23 cellular contexts compared by ENCODE assay signal in genomic region chr2:197185676-197186075, GRCh38.
DNase-seq lines count a peak whose midpoint lies in the region; ATAC-seq and TF ChIP-seq lines count a peak whose summit lies in the region.
"Had no signal": no experiment of that assay in that cellular context is flagged by ENCODE, and none has a peak within 500 bp of the region (broad histone marks: within the 10 kb centered on the region; RNA-seq: fewer than 3 reads in every experiment).

No MANE protein-coding gene starts in this region.

- peaks cover 41 to 88% (median 77%) of the 10 kb centered on the region in 4 donors for H3K4me1 Mint-ChIP-seq in CD4-positive, CD25-positive, alpha-beta regulatory T cell
- H3K4me1 Mint-ChIP-seq in CD8-positive, alpha-beta T cell (ENCODE audit: low read depth): peaks cover 92% of the 10 kb centered on the region
- H3K4me1 Mint-ChIP-seq in activated naive CD8-positive, alpha-beta T cell (ENCODE audit: low read depth): peaks cover 87% of the 10 kb centered on the region
- peaks cover 63 to 99% (median 93%) of the 10 kb centered on the region in 7 donors for H3K4me1 Mint-ChIP-seq in naive thymus-derived CD4-positive, alpha-beta T cell

- intact Hi-C loops in CD8-positive, alpha-beta T cell (cut with DNase I, micrococcal nuclease): loop anchor here in 1 of 2 experiments (5.0 kb wide), 1 partner anchor 33 kb away; no protein-coding TSS in a partner anchor
- intact Hi-C loops in naive thymus-derived CD4-positive, alpha-beta T cell (cut with micrococcal nuclease): no loop called here

- H3K9me3 Mint-ChIP-seq in CD4-positive, CD25-positive, alpha-beta regulatory T cell: peaks cover 0 to 2% (median 0%) of the 10 kb centered on the region in 7 donors
- H3K9me3 Mint-ChIP-seq in CD8-positive, alpha-beta T cell: no peaks in the 10 kb centered on the region
- no peaks in the 10 kb centered on the region for H3K9me3 Mint-ChIP-seq in activated naive CD8-positive, alpha-beta T cell (ENCODE audit: low read depth)
- H3K9me3 Mint-ChIP-seq in naive thymus-derived CD4-positive, alpha-beta T cell: peaks cover 0 to 2% (median 0%) of the 10 kb centered on the region in 11 donors
- H3K9me3 Mint-ChIP-seq: CD4-positive, alpha-beta memory T cell; HFFc6; nephron progenitor cell had no signal

- no peak for ATAC-seq in CD4-positive, CD25-positive, alpha-beta regulatory T cell (ENCODE audit: low read depth in 2 of 2)
- no peak for ATAC-seq in CD8-positive, alpha-beta T cell
- no peak for ATAC-seq in naive thymus-derived CD4-positive, alpha-beta T cell
- ATAC-seq in HG03097 (IDR thresholded peaks at IDR 0.05; ENCODE audit: low FRiP score, unreplicated experiment): no peak

- no peaks in the 10 kb centered on the region for H3K27me3 Mint-ChIP-seq in CD4-positive, CD25-positive, alpha-beta regulatory T cell
- no peaks in the 10 kb centered on the region for H3K27me3 Mint-ChIP-seq in CD8-positive, alpha-beta T cell (ENCODE audit: low read depth)
- no peaks in the 10 kb centered on the region for H3K27me3 Mint-ChIP-seq in activated naive CD8-positive, alpha-beta T cell
- no peaks in the 10 kb centered on the region for H3K27me3 Mint-ChIP-seq in naive thymus-derived CD4-positive, alpha-beta T cell
- H3K27me3 Mint-ChIP-seq: CD4-positive, alpha-beta memory T cell; type B pancreatic cell had no signal

- DNase-seq in CD4-positive, CD25-positive, alpha-beta regulatory T cell: no peak
- DNase-seq in CD8-positive, alpha-beta T cell: no peak
- no peak for DNase-seq in naive thymus-derived CD4-positive, alpha-beta T cell
- DNase-seq in WERI-Rb-1: no peak
- no peak for DNase-seq in NCI-H1417 treated with DMSO at 0.1 percent for 48 hours (lab: John Stamatoyannopoulos, UW)
- DNase-seq: CD4-positive, alpha-beta memory T cell; DMS153; effector memory CD4-positive, alpha-beta T cell; erythroblast; GM23248; HFFc6; NCI-H1105 treated with DMSO at 0.1 percent for 48 hours; NCI-H2029 treated with DMSO at 0.1 percent for 48 hours; NCI-H2227 treated with DMSO at 0.1 percent for 48 hours; nephron progenitor cell; SK-N-SH had no signal

- no peak overlapping the region for H3K4me3 ChIP-seq in CD4-positive, CD25-positive, alpha-beta regulatory T cell (ENCODE audit: low read depth, low read length)
- H3K4me3 ChIP-seq in CD8-positive, alpha-beta T cell (ENCODE audit: low read depth, low read length): no peak overlapping the region
- H3K4me3 ChIP-seq in naive thymus-derived CD4-positive, alpha-beta T cell (ENCODE audit: low read length): no peak overlapping the region
- no peak overlapping the region for H3K4me3 ChIP-seq in WERI-Rb-1 (ENCODE audit: low read depth, low read length)
- H3K4me3 ChIP-seq: GM23248, heart right ventricle, stomach had no signal

- H3K9me3 ChIP-seq in CD4-positive, CD25-positive, alpha-beta regulatory T cell (ENCODE audit: control insufficient read depth in 2 of 2, low read length in 2 of 2): no peaks in the 10 kb centered on the region
- H3K9me3 ChIP-seq in CD8-positive, alpha-beta T cell (ENCODE audit: low read length): no peaks in the 10 kb centered on the region
- no peaks in the 10 kb centered on the region for H3K9me3 ChIP-seq in naive thymus-derived CD4-positive, alpha-beta T cell (ENCODE audit: control insufficient read depth in 2 of 3, low read length in 3 of 3)
- H3K9me3 ChIP-seq in WERI-Rb-1 (ENCODE audit: severe bottlenecking): no peaks in the 10 kb centered on the region
- H3K9me3 ChIP-seq: heart right ventricle, SK-N-SH, stomach had no signal

- H3K27me3 ChIP-seq in CD4-positive, CD25-positive, alpha-beta regulatory T cell (ENCODE audit: control insufficient read depth, insufficient read depth, low read length): no peaks in the 10 kb centered on the region
- H3K27me3 ChIP-seq in CD8-positive, alpha-beta T cell (ENCODE audit: insufficient read depth, low read length): no peaks in the 10 kb centered on the region
- H3K27me3 ChIP-seq in naive thymus-derived CD4-positive, alpha-beta T cell (ENCODE audit: control insufficient read depth in 2 of 2, insufficient read depth in 2 of 2, low read length in 2 of 2): no peaks in the 10 kb centered on the region
- no peaks in the 10 kb centered on the region for H3K27me3 ChIP-seq in WERI-Rb-1 (ENCODE audit: insufficient read depth, low read depth, severe bottlenecking)
- H3K27me3 ChIP-seq: heart right ventricle, stomach had no signal

- CTCF ChIA-PET in CD8-positive, alpha-beta T cell (lab: Charles Lee): interaction anchor here (1.2 to 2.3 kb wide), 4 partner anchors 65 to 126 kb away, joined by 3 to 8 read pairs (median 5); no protein-coding TSS in a partner anchor
- CTCF ChIA-PET in naive thymus-derived CD4-positive, alpha-beta T cell (lab: Charles Lee): no interaction called here

- peaks cover 50% of the 10 kb centered on the region for H3K36me3 Mint-ChIP-seq in CD4-positive, CD25-positive, alpha-beta regulatory T cell
- H3K36me3 Mint-ChIP-seq in CD8-positive, alpha-beta T cell: peaks cover 68% of the 10 kb centered on the region
- H3K36me3 Mint-ChIP-seq in activated naive CD8-positive, alpha-beta T cell: peaks cover 29% of the 10 kb centered on the region
- H3K36me3 Mint-ChIP-seq in naive thymus-derived CD4-positive, alpha-beta T cell: peaks cover 15 to 52% (median 34%) of the 10 kb centered on the region in 5 donors
- H3K36me3 Mint-ChIP-seq: type B pancreatic cell had no signal

- peaks cover 20% of the 10 kb centered on the region for H3K4me1 ChIP-seq in CD4-positive, CD25-positive, alpha-beta regulatory T cell (ENCODE audit: control insufficient read depth, insufficient read depth, low read length, poor library complexity, severe bottlenecking)
- H3K4me1 ChIP-seq in CD8-positive, alpha-beta T cell (ENCODE audit: insufficient read depth, low read length): peaks cover 50% of the 10 kb centered on the region
- H3K4me1 ChIP-seq in naive thymus-derived CD4-positive, alpha-beta T cell (ENCODE audit: control insufficient read depth in 2 of 2, insufficient read depth in 2 of 2, low read length in 2 of 2): peaks cover 25 to 52% of the 10 kb centered on the region in 2 donors
- H3K4me1 ChIP-seq: parathyroid adenoma had no signal

- POLR2A ChIA-PET in CD8-positive, alpha-beta T cell (lab: Charles Lee): no interaction called here
- POLR2A ChIA-PET in naive thymus-derived CD4-positive, alpha-beta T cell (lab: Charles Lee): no interaction called here

- H3K4me3 Mint-ChIP-seq in CD4-positive, CD25-positive, alpha-beta regulatory T cell: no peak overlapping the region
- no peak overlapping the region for H3K4me3 Mint-ChIP-seq in CD8-positive, alpha-beta T cell
- no peak overlapping the region for H3K4me3 Mint-ChIP-seq in activated naive CD8-positive, alpha-beta T cell
- peak overlapping the region in 2 of 10 donors; percentile 10 to 16 for H3K4me3 Mint-ChIP-seq in naive thymus-derived CD4-positive, alpha-beta T cell
- H3K4me3 Mint-ChIP-seq: HFFc6, nephron progenitor cell, type B pancreatic cell had no signal

- peaks cover 44% of the 10 kb centered on the region for H3K36me3 ChIP-seq in CD4-positive, CD25-positive, alpha-beta regulatory T cell (ENCODE audit: control insufficient read depth, insufficient read depth, low read length)
- peaks cover 27% of the 10 kb centered on the region for H3K36me3 ChIP-seq in CD8-positive, alpha-beta T cell (ENCODE audit: insufficient read depth, low read length)
- peaks cover 14 to 39% (median 15%) of the 10 kb centered on the region in 3 experiments for H3K36me3 ChIP-seq in naive thymus-derived CD4-positive, alpha-beta T cell (ENCODE audit: control insufficient read depth in 2 of 3, insufficient read depth in 3 of 3, low read length in 3 of 3)
- H3K36me3 ChIP-seq in WERI-Rb-1: no peaks in the 10 kb centered on the region

- no peak overlapping the region for H3K27ac ChIP-seq in CD4-positive, CD25-positive, alpha-beta regulatory T cell (ENCODE audit: insufficient read depth, low read length, poor library complexity, severe bottlenecking)
- H3K27ac ChIP-seq in CD8-positive, alpha-beta T cell (ENCODE audit: low read depth, low read length): no peak overlapping the region
- no peak overlapping the region for H3K27ac ChIP-seq in naive thymus-derived CD4-positive, alpha-beta T cell (ENCODE audit: low read depth, low read length)
- no peak overlapping the region for H3K27ac ChIP-seq in WERI-Rb-1
- H3K27ac ChIP-seq: GM23248, RWPE1, stomach had no signal

- H3K27ac Mint-ChIP-seq in CD4-positive, CD25-positive, alpha-beta regulatory T cell: peak overlapping the region in 2 of 3 donors; percentile 9 to 67
- peak overlapping the region; percentile 86 for H3K27ac Mint-ChIP-seq in CD8-positive, alpha-beta T cell
- H3K27ac Mint-ChIP-seq in activated naive CD8-positive, alpha-beta T cell: peak overlapping the region; percentile 64
- H3K27ac Mint-ChIP-seq in naive thymus-derived CD4-positive, alpha-beta T cell: peak overlapping the region in 6 of 9 donors; percentile 6 to 78 (median 66)
- H3K27ac Mint-ChIP-seq: HFFc6, nephron progenitor cell, type B pancreatic cell had no signal

- no peak for TF ChIP-seq CTCF in CD8-positive, alpha-beta T cell (IDR thresholded peaks at IDR 0.05)
- TF ChIP-seq CTCF in WERI-Rb-1 (IDR thresholded peaks at IDR 0.05; ENCODE audit: low read depth, low read length): no peak
